8 cellular contexts compared by ENCODE assay signal in genomic region chr14:61889914-61890351, GRCh38.
DNase-seq lines count a peak whose midpoint lies in the region; ATAC-seq and TF ChIP-seq lines count a peak whose summit lies in the region.

No MANE protein-coding gene starts in this region.

- intact Hi-C loops in activated T-helper 2 cell treated with anti-CD3 and anti-CD28 coated beads, Interferon-gamma antibody, Interleukin-2, Interleukin-4, amounts not matched to agents 10 μg/mL and 5 μg/mL and 100 μg/mL, durations not matched to agents 14 hours and 24 hours and 36 hours (cut with micrococcal nuclease): no loop called here
- intact Hi-C loops in breast epithelium (cut with DNase I; ENCODE audit: low total_unique reads): no loop called here

- H3K27ac ChIP-seq in CD4-positive, CD25-positive, alpha-beta regulatory T cell (ENCODE audit: insufficient read depth, low read length, poor library complexity, severe bottlenecking): peak overlapping the region; percentile 18
- H3K27ac ChIP-seq in breast epithelium: no peak overlapping the region

- H3K4me1 Mint-ChIP-seq in CD4-positive, CD25-positive, alpha-beta regulatory T cell: peaks cover 7 to 17% (median 11%) of the 10 kb centered on the region in 4 donors
- H3K4me1 Mint-ChIP-seq in activated T-helper 2 cell treated with anti-CD3 and anti-CD28 coated beads, Interferon-gamma antibody, Interleukin-2, Interleukin-4, amounts not matched to agents 10 μg/mL and 5 μg/mL and 100 μg/mL, durations not matched to agents 14 hours and 24 hours and 36 hours (ENCODE audit: low read depth): peaks cover 17% of the 10 kb centered on the region
- peaks cover 62% of the 10 kb centered on the region for H3K4me1 Mint-ChIP-seq in stimulated activated memory B cell treated with anti-CD40 and anti-IgM and Interleukin-4, amounts not matched to agents 10 μg/mL and 1 μg/mL and 100 μg/mL, for 72 hours

- peaks cover 37% of the 10 kb centered on the region for H3K27me3 Mint-ChIP-seq in CD4-positive, CD25-positive, alpha-beta regulatory T cell
- peaks cover 17% of the 10 kb centered on the region for H3K27me3 Mint-ChIP-seq in activated T-helper 2 cell treated with anti-CD3 and anti-CD28 coated beads, Interferon-gamma antibody, Interleukin-2, Interleukin-4, amounts not matched to agents 10 μg/mL and 5 μg/mL and 100 μg/mL, durations not matched to agents 14 hours and 24 hours and 36 hours (ENCODE audit: low read depth)
- H3K27me3 Mint-ChIP-seq in stimulated activated memory B cell treated with anti-CD40 and anti-IgM and Interleukin-4, amounts not matched to agents 10 μg/mL and 1 μg/mL and 100 μg/mL, for 72 hours: no peaks in the 10 kb centered on the region

- no peaks in the 10 kb centered on the region for H3K36me3 ChIP-seq in CD4-positive, CD25-positive, alpha-beta regulatory T cell (ENCODE audit: control insufficient read depth, insufficient read depth, low read length)
- H3K36me3 ChIP-seq in breast epithelium: no peaks in the 10 kb centered on the region

- H3K4me3 Mint-ChIP-seq in CD4-positive, CD25-positive, alpha-beta regulatory T cell: peak overlapping the region in 3 of 4 donors; percentile 52 to 64 (median 55)
- H3K4me3 Mint-ChIP-seq in activated T-helper 2 cell treated with anti-CD3 and anti-CD28 coated beads, Interferon-gamma antibody, Interleukin-2, Interleukin-4, amounts not matched to agents 10 μg/mL and 5 μg/mL and 100 μg/mL, durations not matched to agents 14 hours and 24 hours and 36 hours (ENCODE audit: low read depth): no peak overlapping the region
- H3K4me3 Mint-ChIP-seq in stimulated activated memory B cell treated with anti-CD40 and anti-IgM and Interleukin-4, amounts not matched to agents 10 μg/mL and 1 μg/mL and 100 μg/mL, for 72 hours: peak overlapping the region; percentile 57

- no peak for TF ChIP-seq CTCF in breast epithelium (IDR thresholded peaks at IDR 0.05)

- peaks cover 3% of the 10 kb centered on the region for H3K36me3 Mint-ChIP-seq in CD4-positive, CD25-positive, alpha-beta regulatory T cell
- H3K36me3 Mint-ChIP-seq in activated T-helper 2 cell treated with anti-CD3 and anti-CD28 coated beads, Interferon-gamma antibody, Interleukin-2, Interleukin-4, amounts not matched to agents 10 μg/mL and 5 μg/mL and 100 μg/mL, durations not matched to agents 14 hours and 24 hours and 36 hours (ENCODE audit: low read depth): no peaks in the 10 kb centered on the region
- no peaks in the 10 kb centered on the region for H3K36me3 Mint-ChIP-seq in stimulated activated memory B cell treated with anti-CD40 and anti-IgM and Interleukin-4, amounts not matched to agents 10 μg/mL and 1 μg/mL and 100 μg/mL, for 72 hours

- peak overlapping the region; percentile 51 for H3K4me3 ChIP-seq in CD4-positive, CD25-positive, alpha-beta regulatory T cell (ENCODE audit: low read depth, low read length)
- H3K4me3 ChIP-seq in breast epithelium: no peak overlapping the region

- peaks cover 0 to 4% (median 0%) of the 10 kb centered on the region in 7 donors for H3K9me3 Mint-ChIP-seq in CD4-positive, CD25-positive, alpha-beta regulatory T cell
- peaks cover 5% of the 10 kb centered on the region for H3K9me3 Mint-ChIP-seq in activated T-helper 2 cell treated with anti-CD3 and anti-CD28 coated beads, Interferon-gamma antibody, Interleukin-2, Interleukin-4, amounts not matched to agents 10 μg/mL and 5 μg/mL and 100 μg/mL, durations not matched to agents 14 hours and 24 hours and 36 hours
- no peaks in the 10 kb centered on the region for H3K9me3 Mint-ChIP-seq in stimulated activated memory B cell treated with anti-CD40 and anti-IgM and Interleukin-4, amounts not matched to agents 10 μg/mL and 1 μg/mL and 100 μg/mL, for 72 hours

- peak in 2 of 3 donors; percentile 23 to 89 for DNase-seq in CD4-positive, CD25-positive, alpha-beta regulatory T cell
- DNase-seq in activated T-helper 2 cell treated with anti-CD3 and anti-CD28 coated beads, Interferon-gamma antibody, Interleukin-2, Interleukin-4, amounts not matched to agents 10 μg/mL and 5 μg/mL and 100 μg/mL, durations not matched to agents 14 hours and 24 hours and 36 hours (ENCODE audit: low spot score): peak; percentile 36
- DNase-seq in anterior cingulate cortex (lab: John Stamatoyannopoulos, UW): no peak
- no peak for DNase-seq in breast epithelium (ENCODE audit: low spot score in 2 of 2)
- DNase-seq in H4 (ENCODE audit: low spot score): no peak

- ATAC-seq in CD4-positive, CD25-positive, alpha-beta regulatory T cell (ENCODE audit: low read depth in 2 of 2): peak; percentile 92 to 95
- peak; percentile 99 for ATAC-seq in GM19455 (IDR thresholded peaks at IDR 0.05; ENCODE audit: unreplicated experiment)
- peak; percentile 100 for ATAC-seq in HG03442 (IDR thresholded peaks at IDR 0.05; ENCODE audit: unreplicated experiment)
- ATAC-seq in stimulated activated memory B cell treated with anti-CD40 and anti-IgM and Interleukin-4, amounts not matched to agents 10 μg/mL and 1 μg/mL and 100 μg/mL, for 72 hours: peak; percentile 99

- H3K27me3 ChIP-seq in CD4-positive, CD25-positive, alpha-beta regulatory T cell (ENCODE audit: control insufficient read depth, insufficient read depth, low read length): no peaks in the 10 kb centered on the region
- peaks cover 0 to 5% of the 10 kb centered on the region in 2 donors for H3K27me3 ChIP-seq in breast epithelium

- H3K9me3 ChIP-seq in CD4-positive, CD25-positive, alpha-beta regulatory T cell (ENCODE audit: control insufficient read depth in 2 of 2, low read length in 2 of 2): no peaks in the 10 kb centered on the region
- H3K9me3 ChIP-seq in breast epithelium: no peaks in the 10 kb centered on the region

- H3K4me1 ChIP-seq in CD4-positive, CD25-positive, alpha-beta regulatory T cell (ENCODE audit: control insufficient read depth, insufficient read depth, low read length, poor library complexity, severe bottlenecking): peaks cover 6% of the 10 kb centered on the region
- no peaks in the 10 kb centered on the region for H3K4me1 ChIP-seq in breast epithelium

- no peak for TF ChIP-seq POLR2A in breast epithelium (IDR thresholded peaks at IDR 0.05)

- H3K27ac Mint-ChIP-seq in CD4-positive, CD25-positive, alpha-beta regulatory T cell: peak overlapping the region; percentile 70 to 91 (median 83)
- H3K27ac Mint-ChIP-seq in activated T-helper 2 cell treated with anti-CD3 and anti-CD28 coated beads, Interferon-gamma antibody, Interleukin-2, Interleukin-4, amounts not matched to agents 10 μg/mL and 5 μg/mL and 100 μg/mL, durations not matched to agents 14 hours and 24 hours and 36 hours: peak overlapping the region; percentile 63
- peak overlapping the region; percentile 89 for H3K27ac Mint-ChIP-seq in stimulated activated memory B cell treated with anti-CD40 and anti-IgM and Interleukin-4, amounts not matched to agents 10 μg/mL and 1 μg/mL and 100 μg/mL, for 72 hours

Comparison
In these comparisons a context has a peak if more than half of its experiments do, and no peak if none do; other contexts are left out.
1. DNase-seq: peak in CD4-positive, CD25-positive, alpha-beta regulatory T cell (2 of 3) and activated T-helper 2 cell treated with anti-CD3 and anti-CD28 coated beads, Interferon-gamma antibody, Interleukin-2, Interleukin-4, amounts not matched to agents 10 μg/mL and 5 μg/mL and 100 μg/mL, durations not matched to agents 14 hours and 24 hours and 36 hours (single experiment); none in anterior cingulate cortex (0 of 58), breast epithelium (0 of 2) and H4 (single experiment).
2. Peak in every context shown above with its lines, with median percentiles within 50 percentile points of each other: ATAC-seq and H3K27ac Mint-ChIP-seq.